Comparison of ENCODE assay signal across 13 cellular contexts in the genomic region with DNA sequence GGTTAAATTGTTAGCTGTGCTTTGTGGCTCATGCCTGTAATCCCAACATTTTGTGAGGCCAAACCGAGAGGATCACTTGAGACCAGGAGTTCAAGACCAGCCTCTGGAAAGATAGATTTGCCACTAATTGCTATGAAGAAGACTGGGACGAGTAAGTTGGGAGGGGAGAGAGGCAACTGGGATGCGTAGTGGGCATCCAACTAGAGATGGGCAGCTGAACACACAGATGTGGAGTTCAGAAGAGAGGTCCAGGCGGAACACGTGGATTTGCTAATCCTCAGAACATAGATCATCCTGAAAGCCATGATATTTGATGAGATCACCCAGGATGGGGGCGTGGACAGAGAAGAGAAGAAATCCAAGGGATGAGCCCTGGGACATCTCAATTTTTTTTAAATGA. TPM values are rescaled to one million over a fixed set of nuclear protein-coding genes. Genes with fewer than 3 reads are reported as not detected.
DNase-seq lines count a peak whose midpoint lies in the region; ATAC-seq and TF ChIP-seq lines count a peak whose summit lies in the region.
"Had no signal": no experiment of that assay in that cellular context is flagged by ENCODE, and none has a peak within 500 bp of the region (broad histone marks: within the 10 kb centered on the region; RNA-seq: fewer than 3 reads in every experiment).

No MANE protein-coding gene starts in this region.

- no peaks in the 10 kb centered on the region for H3K36me3 ChIP-seq in brain microvascular endothelial cell (replicated peaks)
- H3K36me3 ChIP-seq: BE2C had no signal

- DNase-seq in coronary artery (ENCODE audit: low spot score), result peak; percentile 17
- DNase-seq in lower leg skin (ENCODE audit: low spot score in 2 of 2), result peak; percentile 10 to 70
- peak; percentile 2 for DNase-seq in posterior vena cava (ENCODE audit: low spot score)
- no peak for DNase-seq in NCI-H226
- DNase-seq in brain microvascular endothelial cell, result no peak
- DNase-seq: ACHN; BE2C; Caco-2; CD4-positive, alpha-beta T cell; HCEC 1CT had no signal

- TF ChIP-seq POLR2A in lower leg skin (IDR thresholded peaks at IDR 0.05), result no peak

- H3K4me3 ChIP-seq in coronary artery (no peak overlapping the region), lower leg skin (ENCODE audit: low read depth, poor library complexity, severe bottlenecking) (no peak overlapping the region), brain microvascular endothelial cell (ENCODE audit: low read depth, low read length) (no peak overlapping the region)

- H3K27me3 ChIP-seq in brain microvascular endothelial cell (replicated peaks), result no peaks in the 10 kb centered on the region
- H3K27me3 ChIP-seq: BE2C had no signal

- in situ Hi-C loops in brain microvascular endothelial cell (cut with HindIII; ENCODE audit: low pct_ligation_motif_present, low sequenced_read_pairs), result no loop called here

- no peak for ATAC-seq in HG03342 (IDR thresholded peaks at IDR 0.05; ENCODE audit: unreplicated experiment)
- ATAC-seq: HepG2 had no signal

- H3K27ac ChIP-seq in coronary artery (no peak overlapping the region), brain microvascular endothelial cell (no peak overlapping the region)
- H3K27ac ChIP-seq: C4-2B had no signal

- no peak for TF ChIP-seq CTCF in coronary artery (IDR thresholded peaks at IDR 0.05)
- no peak for TF ChIP-seq CTCF in lower leg skin (IDR thresholded peaks at IDR 0.05)
- TF ChIP-seq CTCF in brain microvascular endothelial cell (IDR thresholded peaks at IDR 0.05; ENCODE audit: low read depth, low read length, missing control alignments), result no peak

- 85 to 86% methylated on average over 6 of the region's 6 CpGs for WGBS in lower leg skin, 2 donors

- intact Hi-C loops in lower leg skin (cut with DNase I; ENCODE audit: low total_unique reads), result no loop called here
- intact Hi-C loops in posterior vena cava (cut with DNase I), result no loop called here

RNA-seq across cellular contexts. Expression of a gene that starts 48.7 kb away (rescaled TPM):
- total RNA-seq in lower leg skin, result 10 to 100 TPM; 51.6 to 93.0 (median 73.6) TPM
- 1 to 10 TPM; 5.0 to 5.1 TPM for total RNA-seq in posterior vena cava

Comparison
In these comparisons a context has a peak if more than half of its experiments do, and no peak if none do; other contexts are left out.
1. DNase-seq: peak in coronary artery (single experiment), lower leg skin (2 of 2) and posterior vena cava (single experiment); none in NCI-H226 (single experiment) and brain microvascular endothelial cell (single experiment).
2. RNA of a gene that starts 48.7 kb away (total RNA-seq): 51.6 to 93.0 TPM in lower leg skin; 5.0 to 5.1 TPM in posterior vena cava; every median in the first group is over 4 times any median in the second.